9 cellular contexts compared by ENCODE assay signal in the genomic region with DNA sequence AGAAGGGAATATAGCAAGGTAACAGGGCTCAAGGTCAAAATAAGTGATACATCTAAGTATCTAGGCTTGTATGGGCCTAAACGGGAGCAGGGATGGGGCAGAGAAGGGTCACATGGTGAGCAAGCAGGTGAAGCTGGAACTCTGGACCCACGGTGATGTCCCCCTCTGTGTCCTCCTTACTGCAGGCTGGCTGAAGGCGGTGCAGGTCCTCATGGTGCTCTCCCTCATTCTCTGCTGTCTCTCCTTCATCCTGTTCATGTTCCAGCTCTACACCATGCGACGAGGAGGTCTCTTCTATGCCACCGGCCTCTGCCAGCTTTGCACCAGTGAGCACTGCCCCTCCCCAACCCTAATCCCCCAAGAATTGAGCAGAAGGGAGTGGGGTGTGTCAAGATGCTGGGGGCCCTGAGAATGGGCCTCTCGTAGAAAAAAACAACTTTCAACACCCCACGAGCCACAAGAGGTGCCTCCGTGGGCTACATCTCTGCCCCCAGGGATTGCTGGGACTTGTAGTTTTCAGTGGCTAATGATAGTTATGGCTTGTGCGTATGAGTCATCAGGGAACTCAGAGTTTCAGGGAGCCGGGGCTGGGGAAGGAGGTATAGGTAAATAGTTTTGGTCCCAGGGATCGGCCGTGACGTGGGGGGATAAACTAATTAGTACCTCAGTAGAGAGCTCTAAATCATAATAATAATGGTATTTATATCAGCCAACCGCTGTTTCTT. TPM values are rescaled to one million over a fixed set of nuclear protein-coding genes. Genes with fewer than 3 reads are reported as not detected.
DNase-seq lines count a peak whose midpoint lies in the region; ATAC-seq and TF ChIP-seq lines count a peak whose summit lies in the region.
"Had no signal": no experiment of that assay in that cellular context is flagged by ENCODE, and none has a peak within 500 bp of the region (broad histone marks: within the 10 kb centered on the region; RNA-seq: fewer than 3 reads in every experiment).

No MANE protein-coding gene starts in this region.

- H3K27me3 ChIP-seq in Loucy (ENCODE audit: insufficient read depth, low read length, poor library complexity, severe bottlenecking) (no peaks in the 10 kb centered on the region), gastroesophageal sphincter (no peaks in the 10 kb centered on the region), testis (no peaks in the 10 kb centered on the region)

- H4K20me1 ChIP-seq in Loucy (ENCODE audit: insufficient read depth, low read length, poor library complexity, severe bottlenecking): peaks cover 8% of the 10 kb centered on the region

- DNase-seq in Caki2 (ENCODE audit: low read depth): peak; percentile 63
- peak; percentile 46 for DNase-seq in activated T-cell treated with anti-CD3 and anti-CD28 coated beads, Interleukin-2, amount 50 U/mL, for 1 hour
- peak; percentile 25 for DNase-seq in stimulated activated CD4-positive, alpha-beta T cell treated with anti-CD3 and anti-CD28 coated beads, Interleukin-4, amount 100 ng/mL, for 1 hour
- no peak for DNase-seq in testis
- DNase-seq in NCI-H1092 treated with DMSO at 0.1 percent for 48 hours (lab: John Stamatoyannopoulos, UW): no peak

- H3K9ac ChIP-seq in Loucy (ENCODE audit: low read depth, low read length, poor library complexity, severe bottlenecking): peak overlapping the region; percentile 97

- intact Hi-C loops in testis (cut with DNase I; ENCODE audit: low total_unique reads): no loop called here

- H3K4me3 ChIP-seq in Loucy (ENCODE audit: low read length, poor library complexity, severe bottlenecking) (peak overlapping the region; percentile 79), gastroesophageal sphincter (no peak overlapping the region), testis (peak overlapping the region in 1 of 2 donors; percentile 61)

- WGBS in gastroesophageal sphincter (ENCODE audit: low coverage in 1 of 2), 2 donors: 60 to 62% methylated on average over 7 to 14 of the region's 15 CpGs
- 63 to 69% methylated on average over 15 of the region's 15 CpGs for WGBS in testis, 2 donors

- no peaks in the 10 kb centered on the region for H3K9me2 ChIP-seq in Loucy (replicated peaks; ENCODE audit: low read depth, low read length)

- peaks cover 14% of the 10 kb centered on the region for H3F3A ChIP-seq in Loucy (ENCODE audit: low read depth)

- H2AFZ ChIP-seq in Loucy (ENCODE audit: low read length): no peak overlapping the region

- peaks cover 44% of the 10 kb centered on the region for H3K79me2 ChIP-seq in Loucy (ENCODE audit: insufficient read depth, low read length)

- ATAC-seq in gastroesophageal sphincter (no peak), GM18909 (IDR thresholded peaks at IDR 0.05; ENCODE audit: poor library complexity, unreplicated experiment) (no peak)

- peaks cover 38% of the 10 kb centered on the region for H3K4me1 ChIP-seq in Loucy (ENCODE audit: insufficient read depth, low read length, poor library complexity, severe bottlenecking)
- peaks cover 0 to 92% (median 40%) of the 10 kb centered on the region in 3 donors for H3K4me1 ChIP-seq in gastroesophageal sphincter
- peaks cover 15% of the 10 kb centered on the region for H3K4me1 ChIP-seq in testis

- no peak for TF ChIP-seq CTCF in Loucy (conservative IDR thresholded peaks at IDR 0.05; ENCODE audit: low read length)
- TF ChIP-seq CTCF in gastroesophageal sphincter (IDR thresholded peaks at IDR 0.05): no peak
- no peak for TF ChIP-seq CTCF in testis (IDR thresholded peaks at IDR 0.05)

- TF ChIP-seq EP300 in gastroesophageal sphincter (IDR thresholded peaks at IDR 0.05): no peak

- H3K27ac ChIP-seq in gastroesophageal sphincter (peak overlapping the region in 3 of 4 donors; percentile 77 to 86 (median 78)), testis (no peak overlapping the region)

- H3K36me3 ChIP-seq in Loucy (ENCODE audit: insufficient read depth, low read length): no peaks in the 10 kb centered on the region
- H3K36me3 ChIP-seq in gastroesophageal sphincter: peaks cover 0 to 37% of the 10 kb centered on the region in 2 donors
- H3K36me3 ChIP-seq in testis (ENCODE audit: low read depth, missing control alignments): no peaks in the 10 kb centered on the region

- TF ChIP-seq POLR2A in gastroesophageal sphincter (IDR thresholded peaks at IDR 0.05) (no peak), testis (IDR thresholded peaks at IDR 0.05) (no peak)

- in situ Hi-C loops in Caki2 (cut with HindIII; ENCODE audit: low pct_unique_long_range_greater_than_20kb, low sequenced_read_pairs): no loop called here

- H3K9me3 ChIP-seq in Loucy (ENCODE audit: insufficient read depth, low read depth, low read length) (peaks cover 4% of the 10 kb centered on the region; the same call in 1 of the 2 replicates), gastroesophageal sphincter (no peaks in the 10 kb centered on the region), testis (no peaks in the 10 kb centered on the region)
- H3K9me3 ChIP-seq: mucosa of descending colon had no signal

- H3K4me2 ChIP-seq in Loucy (ENCODE audit: low read depth, low read length, poor library complexity, severe bottlenecking): peak overlapping the region; percentile 91

RNA-seq across cellular contexts. Expression of gene EMP3, which starts 4.0 kb away (rescaled TPM):
- 119 and 124 TPM in 2 replicates for total RNA-seq in Caki2 (2014; rRNA removed; shearing (Covaris generic); ENCODE audit: low replicate concordance)
- total RNA-seq in gastroesophageal sphincter: 10 to 100 TPM; 36.3 to 74.2 (median 56.5) TPM
- 10 to 100 TPM; 28.6 to 31.3 TPM for total RNA-seq in testis
- polyA plus RNA-seq in testis (ENCODE audit: insufficient read depth, low read depth, low replicate concordance): 88.3 TPM

RNA-seq across cellular contexts. Expression of gene TMEM143, which starts 34.4 kb away (rescaled TPM):
- 7.6 and 12.2 TPM in 2 replicates for total RNA-seq in Caki2 (2014; rRNA removed; shearing (Covaris generic); ENCODE audit: low replicate concordance)
- total RNA-seq in gastroesophageal sphincter (10 to 100 TPM in 1 of 4 donors, 1 to 10 TPM in 3; 2.8 to 13.1 (median 6.6) TPM), testis (10 to 100 TPM; 14.1 to 22.9 TPM)
- polyA plus RNA-seq in testis (ENCODE audit: insufficient read depth, low read depth, low replicate concordance): 5.0 TPM

RNA-seq across cellular contexts. Expression of gene SYNGR4, which starts 34.8 kb away (rescaled TPM):
- 0.20 TPM in 1 of 2 replicates, not detected in the other for total RNA-seq in Caki2 (2014; rRNA removed; shearing (Covaris generic); ENCODE audit: low replicate concordance)
- total RNA-seq in gastroesophageal sphincter (not detected), testis (10 to 100 TPM; 21.8 to 26.1 TPM)
- 112 TPM for polyA plus RNA-seq in testis (ENCODE audit: insufficient read depth, low read depth, low replicate concordance)

RNA-seq across cellular contexts. Expression of gene ZNF114, which starts 59.4 kb away (rescaled TPM):
- 7.1 and 7.9 TPM in 2 replicates for total RNA-seq in Caki2 (2014; rRNA removed; shearing (Covaris generic); ENCODE audit: low replicate concordance)
- total RNA-seq in gastroesophageal sphincter (under 1 TPM in 2 of 4 donors, not detected in 2; 0.27 to 0.64 TPM), testis (1 to 10 TPM; 2.4 to 3.9 TPM)
- polyA plus RNA-seq in testis (ENCODE audit: insufficient read depth, low read depth, low replicate concordance): 0.22 TPM

Comparison
In these comparisons a context has a peak if more than half of its experiments do, and no peak if none do; other contexts are left out.
1. DNase-seq: peak in Caki2 (single experiment), activated T-cell treated with anti-CD3 and anti-CD28 coated beads, Interleukin-2, amount 50 U/mL, for 1 hour (single experiment) and stimulated activated CD4-positive, alpha-beta T cell treated with anti-CD3 and anti-CD28 coated beads, Interleukin-4, amount 100 ng/mL, for 1 hour (single experiment); none in testis (single experiment) and NCI-H1092 treated with DMSO at 0.1 percent for 48 hours (single experiment).
2. H3K27ac ChIP-seq: peak in gastroesophageal sphincter (3 of 4); none in testis (0 of 2).
3. RNA of gene SYNGR4, which starts 34.8 kb away (total RNA-seq): 21.8 to 26.1 TPM in testis; 0.20 TPM in Caki2 and not detected in gastroesophageal sphincter; every median in the first group is over 10 times any median in the second.